ENCODE assay signal across 13 cellular contexts in genomic region chr1:224450956-224451350, GRCh38.
"Had no signal": no experiment of that assay in that cellular context is flagged by ENCODE, and none has a peak within 500 bp of the region (broad histone marks: within the 10 kb centered on the region; RNA-seq: fewer than 3 reads in every experiment).

No MANE protein-coding gene starts in this region.

- H3K4me3 ChIP-seq: gastroesophageal sphincter, heart right ventricle, skin epidermis, transverse colon had no signal

- H3K9me3 Mint-ChIP-seq: activated naive CD4-positive, alpha-beta T cell treated with anti-CD3 and anti-CD28 coated beads for 36 hours; activated T-helper 2 cell treated with anti-CD3 and anti-CD28 coated beads, Interferon-gamma antibody, Interleukin-2, Interleukin-4, amounts not matched to agents 10 μg/mL and 5 μg/mL and 100 μg/mL, durations not matched to agents 14 hours and 24 hours and 36 hours had no signal

- H3K4me3 Mint-ChIP-seq: activated naive CD4-positive, alpha-beta T cell treated with anti-CD3 and anti-CD28 coated beads for 36 hours; naive thymus-derived CD4-positive, alpha-beta T cell had no signal

- H3K27me3 ChIP-seq: gastroesophageal sphincter, heart right ventricle, transverse colon had no signal

- H3K27ac ChIP-seq: gastroesophageal sphincter, heart right ventricle, transverse colon had no signal

- H3K9me3 ChIP-seq: gastroesophageal sphincter, heart right ventricle, transverse colon had no signal

- H3K36me3 ChIP-seq: gastroesophageal sphincter, transverse colon had no signal

- H3K27me3 Mint-ChIP-seq: naive thymus-derived CD4-positive, alpha-beta T cell had no signal

- H3K27ac Mint-ChIP-seq: activated naive CD4-positive, alpha-beta T cell treated with anti-CD3 and anti-CD28 coated beads for 36 hours; activated T-helper 2 cell treated with anti-CD3 and anti-CD28 coated beads, Interferon-gamma antibody, Interleukin-2, Interleukin-4, amounts not matched to agents 10 μg/mL and 5 μg/mL and 100 μg/mL, durations not matched to agents 14 hours and 24 hours and 36 hours had no signal

- ATAC-seq: gastroesophageal sphincter, heart right ventricle, left colon had no signal

- DNase-seq: activated naive CD4-positive, alpha-beta T cell treated with anti-CD3 and anti-CD28 coated beads for 36 hours; effector CD4-positive, alpha-beta T cell; heart right ventricle; left colon; stimulated activated CD4-positive, alpha-beta T cell treated with anti-CD3 and anti-CD28 coated beads, Interleukin-4, amount 100 ng/mL, for 4 hours; stimulated activated CD8-positive, alpha-beta memory T cell treated with anti-CD3 and anti-CD28 coated beads, Interleukin-4, amount 100 ng/mL, for 48 hours; stimulated activated naive CD8-positive, alpha-beta T cell treated with anti-CD3 and anti-CD28 coated beads, Interleukin-15, Interleukin-2, amounts not matched to agents 100 U/mL and 50 U/mL, for 24 hours; T-helper 9 cell; transverse colon had no signal
